ENCODE assay signal across 1 cellular context in genomic region chr12:10213168-10214130, GRCh38.
TF ChIP-seq lines count a peak whose summit lies in the region.

No MANE protein-coding gene starts in this region.

TF ChIP-seq in A549, 52 proteins besides CTCF, POLR2A, EP300 and RAD21 (continued from another document):
- no peak for TF ChIP-seq JUNB (IDR thresholded peaks at IDR 0.05)
- TF ChIP-seq CEBPB (IDR thresholded peaks at IDR 0.05): peak; percentile 46 to 55; a peak in 3 of 4 replicates
- peak; percentile 51 for TF ChIP-seq MAFK (IDR thresholded peaks at IDR 0.05; ENCODE audit: partially characterized antibody)
- 0 out of 2 replicates have a peak, but pooled peaks have one; percentile 19 for TF ChIP-seq BHLHE40 (IDR thresholded peaks at IDR 0.05; ENCODE audit: low read depth, low read length)
- no peak for TF ChIP-seq ZFP36 (IDR thresholded peaks at IDR 0.05; ENCODE audit: borderline replicate concordance, partially characterized antibody)
- TF ChIP-seq BCL3 (IDR thresholded peaks at IDR 0.05): no peak
- no peak for TF ChIP-seq HOXB5 (CRISPR knock-in tag; IDR thresholded peaks at IDR 0.05)
- TF ChIP-seq ZC3H11A (IDR thresholded peaks at IDR 0.05): no peak
- TF ChIP-seq MAX (IDR thresholded peaks at IDR 0.05): peak; percentile 34; the same call in 1 of the 2 replicates
- TF ChIP-seq RFX5 (IDR thresholded peaks at IDR 0.05): no peak
- no peak for TF ChIP-seq CBX2 (IDR thresholded peaks at IDR 0.05; ENCODE audit: borderline replicate concordance, low read depth)
- no peak for TF ChIP-seq HOXA7 (CRISPR knock-in tag; IDR thresholded peaks at IDR 0.05)
- TF ChIP-seq ELK1 (IDR thresholded peaks at IDR 0.05; ENCODE audit: low read depth, low read length): no peak
- TF ChIP-seq HEYL (CRISPR knock-in tag; IDR thresholded peaks at IDR 0.05): no peak
